ENCODE assay signal across 22 cellular contexts in the genomic region with DNA sequence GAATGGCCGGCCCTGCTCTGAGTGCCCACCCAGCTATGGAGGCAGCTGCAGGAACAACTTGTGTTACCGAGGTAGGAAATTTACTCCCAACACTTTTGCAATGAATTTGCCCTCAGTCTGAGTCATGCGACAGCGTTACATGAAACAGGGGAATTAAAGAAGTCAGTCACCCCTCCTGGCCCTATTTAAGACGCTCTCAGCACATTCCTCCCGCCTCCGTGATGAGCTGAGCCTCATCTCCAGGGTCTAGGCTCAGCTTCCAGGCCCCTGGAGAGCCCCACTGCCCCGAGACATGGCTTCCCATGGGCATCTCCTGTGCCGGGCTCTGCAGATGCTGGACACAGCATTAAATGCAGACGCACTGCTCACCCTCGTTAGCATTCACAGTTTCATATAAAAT. TPM values are rescaled to one million over a fixed set of nuclear protein-coding genes. Genes with fewer than 3 reads are reported as not detected.
DNase-seq lines count a peak whose midpoint lies in the region; ATAC-seq and TF ChIP-seq lines count a peak whose summit lies in the region.
"Had no signal": no experiment of that assay in that cellular context is flagged by ENCODE, and none has a peak within 500 bp of the region (broad histone marks: within the 10 kb centered on the region; RNA-seq: fewer than 3 reads in every experiment).

No MANE protein-coding gene starts in this region.

- H3K27ac Mint-ChIP-seq in activated CD4-positive, alpha-beta T cell treated with anti-CD3 and anti-CD28 coated beads, Interleukin-2, amount 10 ng/mL, durations not matched to agents 24 days and 14 days: no peak overlapping the region
- H3K27ac Mint-ChIP-seq: activated CD4-positive, alpha-beta memory T cell treated with anti-CD3 and anti-CD28 coated beads, Interleukin-2, amount 10 ng/mL, durations not matched to agents 7 days and 5 days; activated naive CD8-positive, alpha-beta T cell treated with anti-CD3 and anti-CD28 coated beads for 36 hours; B cell had no signal

- no peaks in the 10 kb centered on the region for H3K9me2 ChIP-seq in SK-N-SH

- TF ChIP-seq POLR2A in vagina (IDR thresholded peaks at IDR 0.05): no peak

- DNase-seq in SK-N-SH (no peak), astrocyte of the hippocampus (ENCODE audit: low read depth, low spot score) (peak; percentile 46), fibroblast of pulmonary artery (ENCODE audit: low read depth) (peak; percentile 38), vagina (ENCODE audit: extremely low spot score in 2 of 2) (no peak), HuH-7.5 (ENCODE audit: low spot score) (no peak)
- no peak for DNase-seq in activated CD4-positive, alpha-beta T cell treated with anti-CD3 and anti-CD28 coated beads, Interleukin-2, amount 10 ng/mL, durations not matched to agents 24 days and 14 days
- no peak for DNase-seq in stimulated activated naive CD4-positive, alpha-beta T cell (lab: John Stamatoyannopoulos, UW)
- DNase-seq: activated CD4-positive, alpha-beta memory T cell treated with anti-CD3 and anti-CD28 coated beads, Interleukin-2, amount 10 ng/mL, durations not matched to agents 7 days and 5 days; activated CD4-positive, CD25-positive, alpha-beta regulatory T cell; activated naive CD8-positive, alpha-beta T cell treated with anti-CD3 and anti-CD28 coated beads for 36 hours; Kasumi-1; NCI-H1092 treated with DMSO at 0.1 percent for 48 hours; NCI-H2029 treated with DMSO at 0.1 percent for 48 hours; NCI-H345; NCI-H82; OCI-M1; T-helper 9 cell had no signal

- H3K9me3 ChIP-seq in SK-N-SH: peaks cover 6% of the 10 kb centered on the region; the same call in 1 of the 2 replicates
- H3K9me3 ChIP-seq in vagina: no peaks in the 10 kb centered on the region

- no peak overlapping the region for H3K4me3 ChIP-seq in SK-N-SH (ENCODE audit: low read depth in 2 of 2, low read length in 1 of 2)
- no peak overlapping the region for H3K4me3 ChIP-seq in fibroblast of pulmonary artery (replicated peaks; ENCODE audit: low read depth, low read length)
- H3K4me3 ChIP-seq in vagina: no peak overlapping the region
- H3K4me3 ChIP-seq: coronary artery, esophagus muscularis mucosa had no signal

- H3K79me2 ChIP-seq in SK-N-SH (ENCODE audit: insufficient read depth): no peaks in the 10 kb centered on the region

- POLR2A ChIA-PET in SK-N-SH (lab: Yijun Ruan, JAX): no interaction called here

- no peaks in the 10 kb centered on the region for H3K4me1 Mint-ChIP-seq in activated CD4-positive, alpha-beta T cell treated with anti-CD3 and anti-CD28 coated beads, Interleukin-2, amount 10 ng/mL, durations not matched to agents 24 days and 14 days
- H3K4me1 Mint-ChIP-seq: activated CD4-positive, alpha-beta memory T cell treated with anti-CD3 and anti-CD28 coated beads, Interleukin-2, amount 10 ng/mL, durations not matched to agents 7 days and 5 days; activated naive CD8-positive, alpha-beta T cell treated with anti-CD3 and anti-CD28 coated beads for 36 hours; B cell had no signal

- TF ChIP-seq EP300 in SK-N-SH (IDR thresholded peaks at IDR 0.05; ENCODE audit: borderline replicate concordance in 1 of 2, low read depth in 1 of 2, low read length in 1 of 2): no peak

- no peaks in the 10 kb centered on the region for H3F3A ChIP-seq in SK-N-SH (replicated peaks; ENCODE audit: insufficient read depth)

- H3K9ac ChIP-seq in SK-N-SH: no peak overlapping the region

- peak; percentile 53; the same call in 2 of the 3 replicates for ATAC-seq in SK-N-SH treated with all-trans-retinoic acid at 6 μM for 48 hours

- no peaks in the 10 kb centered on the region for H3K27me3 Mint-ChIP-seq in activated CD4-positive, alpha-beta T cell treated with anti-CD3 and anti-CD28 coated beads, Interleukin-2, amount 10 ng/mL, durations not matched to agents 24 days and 14 days
- H3K27me3 Mint-ChIP-seq: type B pancreatic cell had no signal

- no peak overlapping the region for H3K27ac ChIP-seq in SK-N-SH (ENCODE audit: low read depth in 2 of 2, low read length in 1 of 2)
- peak overlapping the region; percentile 44 for H3K27ac ChIP-seq in vagina
- H3K27ac ChIP-seq: coronary artery had no signal

- H3K4me1 ChIP-seq in SK-N-SH (ENCODE audit: control insufficient read depth in 1 of 2, insufficient read depth in 2 of 2, low read depth in 1 of 2, low read length in 1 of 2) (no peaks in the 10 kb centered on the region), vagina (peaks cover 10% of the 10 kb centered on the region)

- H3K36me3 Mint-ChIP-seq in activated CD4-positive, alpha-beta T cell treated with anti-CD3 and anti-CD28 coated beads, Interleukin-2, amount 10 ng/mL, durations not matched to agents 24 days and 14 days (ENCODE audit: low read depth): no peaks in the 10 kb centered on the region
- H3K36me3 Mint-ChIP-seq: activated naive CD8-positive, alpha-beta T cell treated with anti-CD3 and anti-CD28 coated beads for 36 hours had no signal

- no peak overlapping the region for H3K4me2 ChIP-seq in SK-N-SH

- CTCF ChIA-PET in SK-N-SH (lab: Yijun Ruan, JAX): interaction anchor here (0.8 kb wide), 1 partner anchor 10 kb away, joined by 3 read pairs; no protein-coding TSS in a partner anchor

- TF ChIP-seq RAD21 in SK-N-SH (IDR thresholded peaks at IDR 0.05; ENCODE audit: low read length): no peak

- H3K9me3 Mint-ChIP-seq in activated CD4-positive, alpha-beta T cell treated with anti-CD3 and anti-CD28 coated beads, Interleukin-2, amount 10 ng/mL, durations not matched to agents 24 days and 14 days: no peaks in the 10 kb centered on the region
- H3K9me3 Mint-ChIP-seq: type B pancreatic cell had no signal

- no peak overlapping the region for H3K4me3 Mint-ChIP-seq in activated CD4-positive, alpha-beta T cell treated with anti-CD3 and anti-CD28 coated beads, Interleukin-2, amount 10 ng/mL, durations not matched to agents 24 days and 14 days
- H3K4me3 Mint-ChIP-seq: activated CD4-positive, alpha-beta memory T cell treated with anti-CD3 and anti-CD28 coated beads, Interleukin-2, amount 10 ng/mL, durations not matched to agents 7 days and 5 days; activated naive CD8-positive, alpha-beta T cell treated with anti-CD3 and anti-CD28 coated beads for 36 hours; B cell; type B pancreatic cell had no signal

- intact Hi-C loops in vagina (cut with DNase I): no loop called here
- intact Hi-C loops in activated CD4-positive, alpha-beta T cell treated with anti-CD3 and anti-CD28 coated beads, Interleukin-2, amount 10 ng/mL, durations not matched to agents 24 days and 14 days (cut with micrococcal nuclease): no loop called here

- TF ChIP-seq CTCF in SK-N-SH (IDR thresholded peaks at IDR 0.05) (no peak), fibroblast of pulmonary artery (IDR thresholded peaks at IDR 0.05; ENCODE audit: low read length, missing control alignments) (no peak), vagina (IDR thresholded peaks at IDR 0.05) (no peak)

- WGBS in SK-N-SH (ENCODE audit: low lambda C conversion rate): 89% methylated on average over 10 of the region's 11 CpGs

- no peaks in the 10 kb centered on the region for H4K20me1 ChIP-seq in SK-N-SH (ENCODE audit: insufficient read depth)

- H3K36me3 ChIP-seq in SK-N-SH (replicated peaks in 1 of 2; ENCODE audit: control insufficient read depth in 1 of 2, insufficient read depth in 2 of 2, low read length in 1 of 2) (peaks cover 0 to 3% of the 10 kb centered on the region in 2 experiments), vagina (peaks cover 2 to 44% of the 10 kb centered on the region in 2 donors)

- no peak overlapping the region for H2AFZ ChIP-seq in SK-N-SH (ENCODE audit: low read depth)

- H3K27me3 ChIP-seq in SK-N-SH (ENCODE audit: insufficient read depth) (no peaks in the 10 kb centered on the region), vagina (no peaks in the 10 kb centered on the region)
- H3K27me3 ChIP-seq: esophagus muscularis mucosa had no signal

TF ChIP-seq in SK-N-SH treated with all-trans-retinoic acid at 6 μM for 48 hours, 23 proteins besides CTCF, POLR2A, EP300 and RAD21 (continues in another document):
- no peak for TF ChIP-seq GLIS3 (CRISPR knock-in tag; IDR thresholded peaks at IDR 0.05)
- no peak for TF ChIP-seq ARNTL (CRISPR knock-in tag; IDR thresholded peaks at IDR 0.05; ENCODE audit: borderline replicate concordance, low read depth)
- no peak for TF ChIP-seq ZNF70 (CRISPR knock-in tag; IDR thresholded peaks at IDR 0.05)
- TF ChIP-seq ZC3H10 (CRISPR knock-in tag; IDR thresholded peaks at IDR 0.05): no peak
- TF ChIP-seq, protein P1, sequence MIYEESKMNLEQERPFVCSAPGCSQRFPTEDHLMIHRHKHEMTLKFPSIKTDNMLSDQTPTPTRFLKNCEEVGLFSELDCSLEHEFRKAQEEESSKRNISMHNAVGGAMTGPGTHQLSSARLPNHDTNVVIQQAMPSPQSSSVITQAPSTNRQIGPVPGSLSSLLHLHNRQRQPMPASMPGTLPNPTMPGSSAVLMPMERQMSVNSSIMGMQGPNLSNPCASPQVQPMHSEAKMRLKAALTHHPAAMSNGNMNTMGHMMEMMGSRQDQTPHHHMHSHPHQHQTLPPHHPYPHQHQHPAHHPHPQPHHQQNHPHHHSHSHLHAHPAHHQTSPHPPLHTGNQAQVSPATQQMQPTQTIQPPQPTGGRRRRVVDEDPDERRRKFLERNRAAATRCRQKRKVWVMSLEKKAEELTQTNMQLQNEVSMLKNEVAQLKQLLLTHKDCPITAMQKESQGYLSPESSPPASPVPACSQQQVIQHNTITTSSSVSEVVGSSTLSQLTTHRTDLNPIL (CRISPR knock-in tag; IDR thresholded peaks at IDR 0.05; ENCODE audit: low read depth): no peak

TF ChIP-seq in SK-N-SH, 30 proteins besides CTCF, POLR2A, EP300 and RAD21 (continues in another document):
- TF ChIP-seq SIN3A (IDR thresholded peaks at IDR 0.05; ENCODE audit: borderline replicate concordance, low read depth, low read length) (no peak), YY1 (IDR thresholded peaks at IDR 0.05; ENCODE audit: low read depth) (no peak)
- TF ChIP-seq, protein P2, sequence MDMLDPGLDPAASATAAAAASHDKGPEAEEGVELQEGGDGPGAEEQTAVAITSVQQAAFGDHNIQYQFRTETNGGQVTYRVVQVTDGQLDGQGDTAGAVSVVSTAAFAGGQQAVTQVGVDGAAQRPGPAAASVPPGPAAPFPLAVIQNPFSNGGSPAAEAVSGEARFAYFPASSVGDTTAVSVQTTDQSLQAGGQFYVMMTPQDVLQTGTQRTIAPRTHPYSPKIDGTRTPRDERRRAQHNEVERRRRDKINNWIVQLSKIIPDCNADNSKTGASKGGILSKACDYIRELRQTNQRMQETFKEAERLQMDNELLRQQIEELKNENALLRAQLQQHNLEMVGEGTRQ (IDR thresholded peaks at IDR 0.05; ENCODE audit: borderline replicate concordance, low read depth, low read length): no peak

RNA-seq across cellular contexts. Expression of a gene that starts 35.0 kb away (rescaled TPM):
- polyA plus RNA-seq in SK-N-SH (2012; rRNA removed): 5.3 and 6.3 TPM in 2 replicates
- polyA plus RNA-seq in SK-N-SH (2012; cell fraction: cytosol; rRNA removed): 3.3 and 3.8 TPM in 2 replicates
- polyA plus RNA-seq in SK-N-SH (2012; cell fraction: nucleus; rRNA removed): 4.4 and 4.5 TPM in 2 replicates
- 320 TPM for total RNA-seq in vagina
- 0.19 and 0.26 TPM in 2 replicates for total RNA-seq in activated CD4-positive, alpha-beta T cell treated with anti-CD3 and anti-CD28 coated beads, Interleukin-2, amount 10 ng/mL, durations not matched to agents 24 days and 14 days
- total RNA-seq: activated naive CD8-positive, alpha-beta T cell treated with anti-CD3 and anti-CD28 coated beads for 36 hours had no signal

Comparison
In these comparisons a context has a peak if more than half of its experiments do, and no peak if none do; other contexts are left out.
1. DNase-seq: peak in astrocyte of the hippocampus (single experiment) and fibroblast of pulmonary artery (single experiment); none in SK-N-SH (single experiment), vagina (0 of 2), activated CD4-positive, alpha-beta T cell treated with anti-CD3 and anti-CD28 coated beads, Interleukin-2, amount 10 ng/mL, durations not matched to agents 24 days and 14 days (single experiment), HuH-7.5 (single experiment) and stimulated activated naive CD4-positive, alpha-beta T cell (0 of 6).
2. RNA of a gene that starts 35.0 kb away (total RNA-seq): 320 TPM in vagina (single experiment); 0.19 to 0.26 TPM in activated CD4-positive, alpha-beta T cell treated with anti-CD3 and anti-CD28 coated beads, Interleukin-2, amount 10 ng/mL, durations not matched to agents 24 days and 14 days; every median in the first group is over 100 times any median in the second.